In the genomic region with DNA sequence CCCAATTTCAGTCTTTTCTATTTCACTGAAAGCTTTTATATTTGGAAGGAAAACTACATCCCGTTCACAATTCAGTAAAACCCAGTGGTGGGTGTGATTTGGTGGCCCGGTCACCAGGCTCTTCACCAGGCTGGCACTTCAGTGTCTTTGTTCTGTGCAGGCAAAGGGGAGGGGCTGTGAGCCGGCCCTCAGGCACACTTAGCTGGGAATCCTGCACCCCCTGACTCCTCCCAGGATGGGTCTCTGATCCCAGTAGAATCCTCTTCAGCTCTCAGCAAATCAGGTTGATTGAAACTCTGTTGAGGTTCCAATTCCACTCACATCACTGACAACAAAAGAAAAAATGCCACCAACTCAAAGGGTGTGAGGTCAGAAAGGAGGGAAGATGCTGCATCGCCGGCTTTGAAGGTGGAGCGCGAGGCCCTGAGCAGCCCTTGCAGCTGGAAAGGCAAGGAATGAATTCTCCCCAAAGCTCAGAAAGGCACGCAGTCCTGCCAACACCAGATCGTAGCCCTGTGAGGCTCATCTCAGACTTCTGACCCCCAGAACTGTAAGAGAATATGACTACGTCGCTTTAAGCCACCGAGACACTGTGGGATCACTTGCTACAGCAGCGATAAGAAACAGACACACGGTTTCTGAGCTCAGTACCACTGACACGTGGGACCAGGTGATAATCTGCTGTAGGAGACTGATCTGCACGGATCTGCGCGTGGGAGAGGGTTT, we compare ENCODE assay signal across 14 cellular contexts.
DNase-seq lines count a peak whose midpoint lies in the region; TF ChIP-seq lines count a peak whose summit lies in the region.
"Had no signal": no experiment of that assay in that cellular context is flagged by ENCODE, and none has a peak within 500 bp of the region (broad histone marks: within the 10 kb centered on the region; RNA-seq: fewer than 3 reads in every experiment).

No MANE protein-coding gene starts in this region.

- H3K18ac ChIP-seq in neuronal stem cell (ENCODE audit: low read length), result peak overlapping the region; percentile 5

- no peak overlapping the region for H3K4ac ChIP-seq in neuronal stem cell (ENCODE audit: low read length)

- no peaks in the 10 kb centered on the region for H3K79me1 ChIP-seq in neuronal stem cell (ENCODE audit: low read depth, low read length)

- TF ChIP-seq CTCF in endodermal cell (conservative IDR thresholded peaks at IDR 0.05) (no peak), GM10266 (IDR thresholded peaks at IDR 0.05; ENCODE audit: control insufficient read depth, insufficient read depth, low read depth, missing control alignments) (no peak)

- no peak overlapping the region for H3K4me2 ChIP-seq in neuronal stem cell (ENCODE audit: insufficient read depth, low read length, poor library complexity, severe bottlenecking)

- no peak overlapping the region for H3K14ac ChIP-seq in neuronal stem cell (ENCODE audit: low read length)

- no peak overlapping the region for H2AK5ac ChIP-seq in neuronal stem cell (ENCODE audit: low read depth, low read length)

- H2BK15ac ChIP-seq in neuronal stem cell (ENCODE audit: low read length), result peak overlapping the region; percentile 4

- no peak overlapping the region for H3K27ac ChIP-seq in SJSA1
- H3K27ac ChIP-seq in endodermal cell (ENCODE audit: low read depth, low read length), result peak overlapping the region; percentile 90
- no peak overlapping the region for H3K27ac ChIP-seq in neuronal stem cell (replicated peaks; ENCODE audit: low read length)

- H4K8ac ChIP-seq in neuronal stem cell (ENCODE audit: low read depth, low read length), result no peak overlapping the region

- H3K27me3 Mint-ChIP-seq in endodermal cell (ENCODE audit: insufficient read depth), result peaks cover 3% of the 10 kb centered on the region
- H3K27me3 Mint-ChIP-seq: B cell; CD4-positive, alpha-beta memory T cell; IgD-negative memory B cell had no signal

- H3K4me3 ChIP-seq in SJSA1 (no peak overlapping the region), endodermal cell (ENCODE audit: low read length) (no peak overlapping the region), neuronal stem cell (ENCODE audit: low read length in 2 of 2) (no peak overlapping the region)

- H3K9me3 Mint-ChIP-seq in endodermal cell, result no peaks in the 10 kb centered on the region

- H4K91ac ChIP-seq in neuronal stem cell (ENCODE audit: low read depth, low read length, poor library complexity), result no peak overlapping the region

- 86 to 87% methylated on average over 16 to 18 of the region's 18 CpGs for WGBS in endodermal cell (ENCODE audit: insufficient coverage in 1 of 2, insufficient read length in 1 of 2), 2 experiments
- no CpG with 5 or more reads among the region's 18 CpGs for WGBS in neuronal stem cell (ENCODE audit: extremely low coverage in 2 of 2, insufficient read length in 2 of 2, insufficient replicate concordance in 1 of 2), 2 donors

- H2BK5ac ChIP-seq in neuronal stem cell (ENCODE audit: low read length), result no peak overlapping the region

- H3K4me1 ChIP-seq in SJSA1 (replicated peaks) (peaks cover 8% of the 10 kb centered on the region), endodermal cell (ENCODE audit: control insufficient read depth, insufficient read depth, low read length) (no peaks in the 10 kb centered on the region), neuronal stem cell (ENCODE audit: control insufficient read depth in 2 of 2, insufficient read depth in 1 of 2, low read depth in 1 of 2, low read length in 2 of 2) (peaks cover 0 to 9% of the 10 kb centered on the region in 2 donors)

- H3K9me3 ChIP-seq in SJSA1 (replicated peaks), result peaks cover 25% of the 10 kb centered on the region
- H3K9me3 ChIP-seq in endodermal cell (ENCODE audit: control insufficient read depth, low read length), result no peaks in the 10 kb centered on the region
- no peaks in the 10 kb centered on the region for H3K9me3 ChIP-seq in neuronal stem cell (replicated peaks in 1 of 2; ENCODE audit: control insufficient read depth in 2 of 2, insufficient read depth in 1 of 2, low read depth in 1 of 2, low read length in 2 of 2)

- H3K36me3 ChIP-seq in SJSA1 (no peaks in the 10 kb centered on the region), endodermal cell (ENCODE audit: control insufficient read depth, insufficient read depth, low read length) (no peaks in the 10 kb centered on the region), neuronal stem cell (replicated peaks in 1 of 2; ENCODE audit: control insufficient read depth in 2 of 2, insufficient read depth in 2 of 2, low read length in 2 of 2) (no peaks in the 10 kb centered on the region)

- H3K4me1 Mint-ChIP-seq in endodermal cell, result no peaks in the 10 kb centered on the region
- H3K4me1 Mint-ChIP-seq: B cell; CD4-positive, alpha-beta memory T cell; IgD-negative memory B cell had no signal

- H2AFZ ChIP-seq in neuronal stem cell (ENCODE audit: low read length), result no peak overlapping the region

- no peak overlapping the region for H2BK120ac ChIP-seq in neuronal stem cell (ENCODE audit: low read depth, low read length)

- peak; percentile 5 for DNase-seq in NCI-H510A (lab: John Stamatoyannopoulos, UW)
- DNase-seq in NCI-H510A treated with DMSO at 0.1 percent for 48 hours (lab: John Stamatoyannopoulos, UW), result no peak
- peak; percentile 61 to 87 for DNase-seq in SJSA1 (ENCODE audit: low read depth in 1 of 2, low spot score in 2 of 2)
- DNase-seq in endodermal cell, result no peak
- DNase-seq in neuronal stem cell (ENCODE audit: low spot score), result peak; percentile 21
- DNase-seq in activated effector memory CD4-positive, alpha-beta T cell treated with anti-CD3 and anti-CD28 coated beads, Interleukin-2, amount 50 U/mL, for 16 hours, result no peak
- no peak for DNase-seq in GM10266 (ENCODE audit: extremely low spot score)
- DNase-seq in NOMO-1 (lab: John Stamatoyannopoulos, UW; ENCODE audit: unreplicated experiment in 2 of 2), result no peak
- DNase-seq: ACHN; C1 segment of cervical spinal cord; CD4-positive, alpha-beta memory T cell; DMS79 had no signal

- no peak overlapping the region for H3K27ac Mint-ChIP-seq in endodermal cell
- H3K27ac Mint-ChIP-seq: B cell; CD4-positive, alpha-beta memory T cell; IgD-negative memory B cell had no signal

- H3K27me3 ChIP-seq in SJSA1 (replicated peaks) (peaks cover 92% of the 10 kb centered on the region), endodermal cell (ENCODE audit: control insufficient read depth, insufficient read depth, low read length, poor library complexity, severe bottlenecking) (no peaks in the 10 kb centered on the region), neuronal stem cell (ENCODE audit: control insufficient read depth in 3 of 3, insufficient read depth in 3 of 3, low read depth in 1 of 3, low read length in 3 of 3) (no peaks in the 10 kb centered on the region)

- H3K4me3 Mint-ChIP-seq in endodermal cell, result no peak overlapping the region
- H3K4me3 Mint-ChIP-seq: B cell; CD4-positive, alpha-beta memory T cell; IgD-negative memory B cell had no signal

- no peaks in the 10 kb centered on the region for H3K36me3 Mint-ChIP-seq in endodermal cell (ENCODE audit: low read depth)
- H3K36me3 Mint-ChIP-seq: CD4-positive, alpha-beta memory T cell; IgD-negative memory B cell had no signal

- H3K9ac ChIP-seq in endodermal cell (ENCODE audit: extremely low read depth, low read length, poor library complexity, severe bottlenecking) (no peak overlapping the region), neuronal stem cell (ENCODE audit: low read depth, low read length, poor library complexity) (no peak overlapping the region)

- no peak overlapping the region for H2BK12ac ChIP-seq in neuronal stem cell (ENCODE audit: low read length)

- H3K23ac ChIP-seq in neuronal stem cell (ENCODE audit: low read depth, low read length, poor library complexity), result no peak overlapping the region

Comparison
In these comparisons a context has a peak if more than half of its experiments do, and no peak if none do; other contexts are left out.
1. DNase-seq: peak in NCI-H510A (single experiment), SJSA1 (2 of 2) and neuronal stem cell (single experiment); none in NCI-H510A treated with DMSO at 0.1 percent for 48 hours (single experiment), endodermal cell (single experiment), activated effector memory CD4-positive, alpha-beta T cell treated with anti-CD3 and anti-CD28 coated beads, Interleukin-2, amount 50 U/mL, for 16 hours (single experiment), GM10266 (single experiment) and NOMO-1 (0 of 2).